16 cellular contexts compared by ENCODE assay signal in the genomic region with DNA sequence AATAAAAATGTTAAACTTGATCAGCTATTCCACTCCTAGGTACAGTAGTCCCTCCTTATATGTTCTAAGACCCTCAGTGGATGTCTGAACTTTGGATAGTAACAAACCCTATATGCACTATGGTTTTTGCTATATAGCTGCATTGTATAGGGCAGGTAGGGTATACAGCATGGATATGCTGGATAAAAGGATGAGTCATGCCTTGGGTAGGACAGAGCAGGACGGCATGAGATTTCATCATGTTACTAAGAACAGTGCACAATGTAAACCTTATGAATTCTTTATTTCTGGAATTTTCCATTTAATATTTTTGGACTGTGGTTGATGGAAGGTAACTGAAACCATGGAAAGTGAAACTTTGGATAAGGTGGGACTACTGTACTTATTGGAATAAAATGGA.
"Had no signal": no experiment of that assay in that cellular context is flagged by ENCODE, and none has a peak within 500 bp of the region (broad histone marks: within the 10 kb centered on the region; RNA-seq: fewer than 3 reads in every experiment).

No MANE protein-coding gene starts in this region.

- H3K27ac Mint-ChIP-seq: activated naive CD4-positive, alpha-beta T cell treated with anti-CD3 and anti-CD28 coated beads, Interleukin-2, amount 10 ng/mL, durations not matched to agents 7 days and 5 days; activated T-helper 2 cell treated with anti-CD3 and anti-CD28 coated beads, Interferon-gamma antibody, Interleukin-2, Interleukin-4, amounts not matched to agents 10 μg/mL and 5 μg/mL and 100 μg/mL, durations not matched to agents 14 hours and 24 hours and 36 hours had no signal

- H3K4me1 Mint-ChIP-seq: activated naive CD4-positive, alpha-beta T cell treated with anti-CD3 and anti-CD28 coated beads, Interleukin-2, amount 10 ng/mL, durations not matched to agents 7 days and 5 days had no signal

- H3K4me3 ChIP-seq: colonic mucosa, gastrocnemius medialis, lower lobe of right lung, prostate gland, stomach, testis, upper lobe of left lung had no signal

- H3K9me3 Mint-ChIP-seq: activated naive CD4-positive, alpha-beta T cell treated with anti-CD3 and anti-CD28 coated beads, Interleukin-2, amount 10 ng/mL, durations not matched to agents 7 days and 5 days had no signal

- DNase-seq: activated naive CD4-positive, alpha-beta T cell treated with anti-CD3 and anti-CD28 coated beads, Interleukin-2, amount 10 ng/mL, durations not matched to agents 7 days and 5 days; caudate nucleus; colonic mucosa; gastrocnemius medialis; left colon; lower lobe of right lung; midbrain; right cardiac atrium; stimulated activated CD4-positive, alpha-beta T cell treated with anti-CD3 and anti-CD28 coated beads, Interleukin-1b, Interleukin-23, amount 100 ng/mL, for 48 hours; stomach; testis; upper lobe of left lung had no signal

- H3K4me1 ChIP-seq: colonic mucosa, gastrocnemius medialis, lower lobe of right lung, prostate gland, stomach, testis, upper lobe of left lung had no signal

- H3K36me3 Mint-ChIP-seq: activated naive CD4-positive, alpha-beta T cell treated with anti-CD3 and anti-CD28 coated beads, Interleukin-2, amount 10 ng/mL, durations not matched to agents 7 days and 5 days had no signal

- H3K9me3 ChIP-seq: colonic mucosa, gastrocnemius medialis, prostate gland, testis had no signal

- H3K36me3 ChIP-seq: colonic mucosa, lower lobe of right lung, prostate gland had no signal

- H3K27me3 ChIP-seq: colonic mucosa, gastrocnemius medialis, stomach, testis, upper lobe of left lung had no signal

- H3K27me3 Mint-ChIP-seq: activated naive CD4-positive, alpha-beta T cell treated with anti-CD3 and anti-CD28 coated beads, Interleukin-2, amount 10 ng/mL, durations not matched to agents 7 days and 5 days had no signal

- H3K27ac ChIP-seq: colonic mucosa, gastrocnemius medialis, lower lobe of right lung, prostate gland, stomach, testis, upper lobe of left lung had no signal

- ATAC-seq: activated CD4-positive, CD25-positive, alpha-beta regulatory T cell treated with anti-CD3 and anti-CD28 coated beads, Interleukin-2, amount 50 U/mL, for 24 hours; gastrocnemius medialis; left colon; lower lobe of right lung; right cardiac atrium had no signal

- H3K4me3 Mint-ChIP-seq: activated naive CD4-positive, alpha-beta T cell treated with anti-CD3 and anti-CD28 coated beads, Interleukin-2, amount 10 ng/mL, durations not matched to agents 7 days and 5 days; neural crest cell had no signal
